1 cellular context compared by ENCODE assay signal in the genomic region with DNA sequence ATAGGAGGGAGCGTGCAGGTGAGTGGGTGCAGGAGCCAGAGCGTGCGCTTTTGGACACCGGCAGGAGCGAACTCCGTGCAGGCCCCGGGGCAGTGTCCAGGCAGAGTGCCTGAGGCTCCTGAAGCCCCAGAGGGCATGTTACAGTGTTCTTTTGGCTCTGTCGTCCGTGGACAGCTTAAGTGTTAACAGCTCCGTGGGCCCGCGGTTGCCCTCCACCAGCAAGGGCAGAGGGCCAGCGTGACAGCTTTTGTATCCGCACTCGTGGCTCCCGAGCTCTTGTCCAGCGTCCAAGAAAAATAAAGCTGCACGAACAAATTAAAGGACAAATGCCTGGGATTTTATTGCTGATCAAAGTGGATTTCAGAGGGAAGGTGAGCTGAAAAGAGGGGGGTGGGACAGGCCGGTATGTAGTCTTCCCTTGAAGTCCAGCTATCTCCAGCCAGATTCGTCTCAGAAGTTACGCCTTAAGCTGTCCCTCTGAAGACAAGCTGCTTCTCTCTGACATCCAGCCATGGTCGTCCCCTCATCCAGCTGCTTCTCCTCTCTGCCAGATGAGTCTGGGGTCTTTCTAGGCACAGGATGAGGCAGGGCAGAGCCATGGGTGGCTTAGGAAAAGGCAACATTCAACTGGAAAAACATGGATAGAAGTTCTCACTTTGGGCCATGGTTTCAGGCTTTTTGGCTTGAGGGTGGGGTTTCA.
TF ChIP-seq lines count a peak whose summit lies in the region.

No MANE protein-coding gene starts in this region.

TF ChIP-seq in GM12878, 131 proteins besides CTCF, POLR2A, EP300 and RAD21:
- TF ChIP-seq POU2F2 (IDR thresholded peaks at IDR 0.05; ENCODE audit: borderline replicate concordance, low read depth, low read length), result no peak
- TF ChIP-seq, protein P1, sequence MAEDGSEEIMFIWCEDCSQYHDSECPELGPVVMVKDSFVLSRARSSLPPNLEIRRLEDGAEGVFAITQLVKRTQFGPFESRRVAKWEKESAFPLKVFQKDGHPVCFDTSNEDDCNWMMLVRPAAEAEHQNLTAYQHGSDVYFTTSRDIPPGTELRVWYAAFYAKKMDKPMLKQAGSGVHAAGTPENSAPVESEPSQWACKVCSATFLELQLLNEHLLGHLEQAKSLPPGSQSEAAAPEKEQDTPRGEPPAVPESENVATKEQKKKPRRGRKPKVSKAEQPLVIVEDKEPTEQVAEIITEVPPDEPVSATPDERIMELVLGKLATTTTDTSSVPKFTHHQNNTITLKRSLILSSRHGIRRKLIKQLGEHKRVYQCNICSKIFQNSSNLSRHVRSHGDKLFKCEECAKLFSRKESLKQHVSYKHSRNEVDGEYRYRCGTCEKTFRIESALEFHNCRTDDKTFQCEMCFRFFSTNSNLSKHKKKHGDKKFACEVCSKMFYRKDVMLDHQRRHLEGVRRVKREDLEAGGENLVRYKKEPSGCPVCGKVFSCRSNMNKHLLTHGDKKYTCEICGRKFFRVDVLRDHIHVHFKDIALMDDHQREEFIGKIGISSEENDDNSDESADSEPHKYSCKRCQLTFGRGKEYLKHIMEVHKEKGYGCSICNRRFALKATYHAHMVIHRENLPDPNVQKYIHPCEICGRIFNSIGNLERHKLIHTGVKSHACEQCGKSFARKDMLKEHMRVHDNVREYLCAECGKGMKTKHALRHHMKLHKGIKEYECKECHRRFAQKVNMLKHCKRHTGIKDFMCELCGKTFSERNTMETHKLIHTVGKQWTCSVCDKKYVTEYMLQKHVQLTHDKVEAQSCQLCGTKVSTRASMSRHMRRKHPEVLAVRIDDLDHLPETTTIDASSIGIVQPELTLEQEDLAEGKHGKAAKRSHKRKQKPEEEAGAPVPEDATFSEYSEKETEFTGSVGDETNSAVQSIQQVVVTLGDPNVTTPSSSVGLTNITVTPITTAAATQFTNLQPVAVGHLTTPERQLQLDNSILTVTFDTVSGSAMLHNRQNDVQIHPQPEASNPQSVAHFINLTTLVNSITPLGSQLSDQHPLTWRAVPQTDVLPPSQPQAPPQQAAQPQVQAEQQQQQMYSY (CRISPR knock-in tag; IDR thresholded peaks at IDR 0.05), result no peak
- no peak for TF ChIP-seq MYC (IDR thresholded peaks at IDR 0.05; ENCODE audit: insufficient read depth, insufficient read length, insufficient replicate concordance, low read length, severe bottlenecking)
- TF ChIP-seq, protein P2, sequence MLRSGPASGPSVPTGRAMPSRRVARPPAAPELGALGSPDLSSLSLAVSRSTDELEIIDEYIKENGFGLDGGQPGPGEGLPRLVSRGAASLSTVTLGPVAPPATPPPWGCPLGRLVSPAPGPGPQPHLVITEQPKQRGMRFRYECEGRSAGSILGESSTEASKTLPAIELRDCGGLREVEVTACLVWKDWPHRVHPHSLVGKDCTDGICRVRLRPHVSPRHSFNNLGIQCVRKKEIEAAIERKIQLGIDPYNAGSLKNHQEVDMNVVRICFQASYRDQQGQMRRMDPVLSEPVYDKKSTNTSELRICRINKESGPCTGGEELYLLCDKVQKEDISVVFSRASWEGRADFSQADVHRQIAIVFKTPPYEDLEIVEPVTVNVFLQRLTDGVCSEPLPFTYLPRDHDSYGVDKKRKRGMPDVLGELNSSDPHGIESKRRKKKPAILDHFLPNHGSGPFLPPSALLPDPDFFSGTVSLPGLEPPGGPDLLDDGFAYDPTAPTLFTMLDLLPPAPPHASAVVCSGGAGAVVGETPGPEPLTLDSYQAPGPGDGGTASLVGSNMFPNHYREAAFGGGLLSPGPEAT (IDR thresholded peaks at IDR 0.05; ENCODE audit: low read depth), result no peak
- no peak for TF ChIP-seq ASH2L (IDR thresholded peaks at IDR 0.05; ENCODE audit: borderline replicate concordance, low read depth)
- no peak for TF ChIP-seq NR2F1 (conservative IDR thresholded peaks at IDR 0.05)
- TF ChIP-seq FOXM1 (IDR thresholded peaks at IDR 0.05; ENCODE audit: low read depth, low read length), result no peak
- TF ChIP-seq ZNF217 (IDR thresholded peaks at IDR 0.05), result no peak
